ENCODE assay signal across 21 cellular contexts in genomic region chr9:19876569-19877316, GRCh38.
A peak's percentile ranks its signal among the peaks of the same experiment; 100 is the strongest.
DNase-seq lines count a peak whose midpoint lies in the region; ATAC-seq and TF ChIP-seq lines count a peak whose summit lies in the region.
"Had no signal": no experiment of that assay in that cellular context is flagged by ENCODE, and none has a peak within 500 bp of the region (broad histone marks: within the 10 kb centered on the region; RNA-seq: fewer than 3 reads in every experiment).

No MANE protein-coding gene starts in this region.

- DNase-seq in ACHN (peak; percentile 44), M059J (ENCODE audit: low read depth) (peak; percentile 0), dedifferentiated amniotic fluid mesenchymal stem cell (ENCODE audit: extremely low spot score) (peak; percentile 17), myocyte (ENCODE audit: low read depth) (peak; percentile 74), RWPE1 (ENCODE audit: low spot score) (no peak)
- DNase-seq in activated CD4-positive, alpha-beta memory T cell treated with anti-CD3 and anti-CD28 coated beads for 36 hours, result no peak
- DNase-seq: 8988T; BE2C; EL; GF-D8; H7; HFFc6; NCI-H1092; NCI-H1436 treated with DMSO at 0.1 percent for 48 hours; NCI-H1930; NCI-H2227 treated with DMSO at 0.1 percent for 48 hours; NCI-H510A; NK-92 treated with Interleukin-12 subunit alpha and Interleukin-12 subunit beta, amount 100 ng/mL, for 24 hours had no signal

- no peaks in the 10 kb centered on the region for H3K36me3 Mint-ChIP-seq in activated CD4-positive, alpha-beta memory T cell treated with anti-CD3 and anti-CD28 coated beads for 36 hours

- H3K4me3 Mint-ChIP-seq in activated CD4-positive, alpha-beta memory T cell treated with anti-CD3 and anti-CD28 coated beads for 36 hours, result no peak overlapping the region
- H3K4me3 Mint-ChIP-seq: HFFc6 had no signal

- H3K4me1 Mint-ChIP-seq in activated CD4-positive, alpha-beta memory T cell treated with anti-CD3 and anti-CD28 coated beads for 36 hours (ENCODE audit: low read depth), result no peaks in the 10 kb centered on the region

- peaks cover 5% of the 10 kb centered on the region for H3K9me3 Mint-ChIP-seq in activated CD4-positive, alpha-beta memory T cell treated with anti-CD3 and anti-CD28 coated beads for 36 hours

- POLR2A ChIA-PET in activated CD4-positive, alpha-beta memory T cell treated with anti-CD3 and anti-CD28 coated beads for 36 hours (lab: Charles Lee), result no interaction called here
- POLR2A ChIA-PET in RWPE1 (lab: Yijun Ruan, JAX; ENCODE audit: low non-redundant PET), result no interaction called here

- peaks cover 15% of the 10 kb centered on the region for H3K27me3 Mint-ChIP-seq in activated CD4-positive, alpha-beta memory T cell treated with anti-CD3 and anti-CD28 coated beads for 36 hours

- CTCF ChIA-PET in activated CD4-positive, alpha-beta memory T cell treated with anti-CD3 and anti-CD28 coated beads for 36 hours (lab: Charles Lee), result no interaction called here
- CTCF ChIA-PET in RWPE1 (lab: Yijun Ruan, JAX), result interaction anchor here (0.8 kb wide), 1 partner anchor 21 kb away, joined by 4 read pairs; no protein-coding TSS in a partner anchor

- no peak for ATAC-seq in GM19455 (IDR thresholded peaks at IDR 0.05; ENCODE audit: unreplicated experiment)
- ATAC-seq in GM18861 (IDR thresholded peaks at IDR 0.05; ENCODE audit: unreplicated experiment), result no peak
- ATAC-seq: SK-N-SH treated with all-trans-retinoic acid at 6 μM for 48 hours had no signal

- intact Hi-C loops in activated CD4-positive, alpha-beta memory T cell treated with anti-CD3 and anti-CD28 coated beads for 36 hours (cut with micrococcal nuclease), result no loop called here

- H3K27ac ChIP-seq in RWPE1, result no peak overlapping the region

- in situ Hi-C loops in ACHN (cut with HindIII; ENCODE audit: low pct_ligation_motif_present, low pct_unique_long_range_greater_than_20kb, low sequenced_read_pairs), result no loop called here

- TF ChIP-seq CTCF in RWPE1 (conservative IDR thresholded peaks at IDR 0.05; ENCODE audit: low read depth), result no peak

- H3K27ac Mint-ChIP-seq in activated CD4-positive, alpha-beta memory T cell treated with anti-CD3 and anti-CD28 coated beads for 36 hours, result no peak overlapping the region
- H3K27ac Mint-ChIP-seq: HFFc6 had no signal

Comparison
In these comparisons a context has a peak if more than half of its experiments do, and no peak if none do; other contexts are left out.
1. DNase-seq: peak in ACHN (single experiment), M059J (single experiment), dedifferentiated amniotic fluid mesenchymal stem cell (single experiment) and myocyte (single experiment); none in activated CD4-positive, alpha-beta memory T cell treated with anti-CD3 and anti-CD28 coated beads for 36 hours (single experiment) and RWPE1 (single experiment).